ENCODE assay signal across 8 cellular contexts in the genomic region with DNA sequence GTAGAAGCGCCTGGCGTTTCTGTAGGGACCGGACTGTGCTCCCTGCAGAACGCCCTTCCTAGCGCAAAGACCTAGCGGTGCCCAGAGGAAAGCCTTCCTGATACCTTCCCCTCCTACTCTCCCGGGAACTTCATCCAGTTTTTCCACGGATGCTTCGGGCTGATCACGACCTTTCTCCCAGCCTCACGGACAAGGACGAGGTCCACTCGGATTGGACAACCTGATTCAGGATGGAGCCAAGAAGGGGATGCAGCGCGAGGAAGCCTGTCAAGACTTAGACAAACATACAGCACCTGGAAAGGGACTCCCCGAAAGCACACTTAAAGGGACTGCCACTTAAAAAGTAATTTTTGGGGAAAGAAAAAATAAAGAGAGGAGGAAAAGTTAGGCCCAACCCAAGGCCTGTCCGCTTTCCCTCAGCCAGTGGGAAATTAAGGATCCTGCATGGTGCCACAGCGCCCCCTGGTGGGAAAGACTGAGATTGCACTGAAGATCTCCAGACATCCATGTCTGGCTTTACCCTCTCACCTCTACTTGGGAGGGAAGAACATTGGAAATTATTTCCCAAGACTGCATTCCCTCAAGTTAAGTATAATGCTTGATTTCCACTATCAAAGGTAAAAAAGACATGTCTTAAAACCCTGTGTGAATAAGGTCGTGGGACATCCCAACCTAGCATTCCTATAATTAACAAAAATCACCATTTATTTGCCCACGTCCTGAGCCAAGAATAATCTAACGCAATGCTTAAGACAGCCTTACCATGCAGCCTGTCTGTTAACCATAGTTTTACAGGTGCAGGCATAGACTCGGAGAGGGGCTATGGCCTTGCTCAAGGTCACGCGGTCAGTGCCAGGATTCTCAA. TPM values are rescaled to one million over a fixed set of nuclear protein-coding genes. Genes with fewer than 3 reads are reported as not detected.
DNase-seq lines count a peak whose midpoint lies in the region; ATAC-seq, FAIRE-seq and TF ChIP-seq lines count a peak whose summit lies in the region.

No MANE protein-coding gene starts in this region.

- CTCF ChIA-PET in GM10248 (lab: Yijun Ruan, JAX) = interaction anchor here (0.8 to 4.2 kb wide), 12 partner anchors 8 to 1293 kb away, joined by 3 to 20 read pairs (median 4); partner anchors contain the start of gene COPS8

- DNase-seq in GM10248 (ENCODE audit: extremely low spot score) (peak; percentile 61), WERI-Rb-1 (peak; percentile 69), bronchial epithelial cell (ENCODE audit: low read depth) (peak; percentile 44), left colon (peak in 1 of 2 donors; percentile 83)
- peak; percentile 79 for DNase-seq in stimulated activated CD4-positive, alpha-beta T cell treated with anti-CD3 and anti-CD28 coated beads, Interleukin-4, amount 100 ng/mL, for 24 hours

- no peaks in the 10 kb centered on the region for H3F3A ChIP-seq in Loucy (ENCODE audit: low read depth)

- TF ChIP-seq CTCF in GM10248 (IDR thresholded peaks at IDR 0.05; ENCODE audit: control extremely low read depth, extremely low read depth, low read depth, missing control alignments) = peak; percentile 91
- TF ChIP-seq CTCF in Loucy (conservative IDR thresholded peaks at IDR 0.05; ENCODE audit: low read length) = peak; percentile 98
- peak; percentile 90 for TF ChIP-seq CTCF in WERI-Rb-1 (IDR thresholded peaks at IDR 0.05; ENCODE audit: low read depth, low read length)
- peak; percentile 89 for TF ChIP-seq CTCF in bronchial epithelial cell (IDR thresholded peaks at IDR 0.05; ENCODE audit: insufficient read depth, low read length, severe bottlenecking)

- no peak for FAIRE-seq in bronchial epithelial cell (lab: Jason Lieb, UNC)

- H3K9ac ChIP-seq in Loucy (ENCODE audit: low read depth, low read length, poor library complexity, severe bottlenecking) = no peak overlapping the region

- ATAC-seq in left colon (peak; percentile 64), HG02623 (IDR thresholded peaks at IDR 0.05; ENCODE audit: unreplicated experiment) (no peak), GM21737 (IDR thresholded peaks at IDR 0.05; ENCODE audit: unreplicated experiment) (no peak)

- no peak overlapping the region for H2AFZ ChIP-seq in Loucy (ENCODE audit: low read length)

- H3K79me2 ChIP-seq in Loucy (ENCODE audit: insufficient read depth, low read length) = no peaks in the 10 kb centered on the region

- H3K4me3 ChIP-seq in Loucy (ENCODE audit: low read length, poor library complexity, severe bottlenecking) (no peak overlapping the region), WERI-Rb-1 (ENCODE audit: low read depth, low read length) (no peak overlapping the region), bronchial epithelial cell (ENCODE audit: low read depth, low read length) (no peak overlapping the region)

- H3K36me3 ChIP-seq in Loucy (ENCODE audit: insufficient read depth, low read length) (no peaks in the 10 kb centered on the region), WERI-Rb-1 (no peaks in the 10 kb centered on the region), bronchial epithelial cell (ENCODE audit: control insufficient read depth, insufficient read depth, low read length) (no peaks in the 10 kb centered on the region)

- H3K9me2 ChIP-seq in Loucy (replicated peaks; ENCODE audit: low read depth, low read length) = no peaks in the 10 kb centered on the region

- H3K9me3 ChIP-seq in Loucy (ENCODE audit: insufficient read depth, low read depth, low read length) (no peaks in the 10 kb centered on the region), WERI-Rb-1 (ENCODE audit: severe bottlenecking) (no peaks in the 10 kb centered on the region)

- POLR2A ChIA-PET in GM10248 (lab: Yijun Ruan, JAX) = no interaction called here

- no peak overlapping the region for H3K4me2 ChIP-seq in Loucy (ENCODE audit: low read depth, low read length, poor library complexity, severe bottlenecking)

- H4K20me1 ChIP-seq in Loucy (ENCODE audit: insufficient read depth, low read length, poor library complexity, severe bottlenecking) = no peaks in the 10 kb centered on the region

- H3K27ac ChIP-seq in WERI-Rb-1 = no peak overlapping the region

- H3K27me3 ChIP-seq in Loucy (ENCODE audit: insufficient read depth, low read length, poor library complexity, severe bottlenecking) (no peaks in the 10 kb centered on the region), WERI-Rb-1 (ENCODE audit: insufficient read depth, low read depth, severe bottlenecking) (no peaks in the 10 kb centered on the region), bronchial epithelial cell (ENCODE audit: control insufficient read depth, insufficient read depth, low read length) (no peaks in the 10 kb centered on the region)

- H3K4me1 ChIP-seq in Loucy (ENCODE audit: insufficient read depth, low read length, poor library complexity, severe bottlenecking) = peaks cover 4% of the 10 kb centered on the region

- intact Hi-C loops in left colon (cut with DNase I, micrococcal nuclease) = loop anchor here in 1 of 2 donors (5.0 to 10.0 kb wide), 2 partner anchors 720 to 1307 kb away; no protein-coding TSS in a partner anchor

RNA-seq across cellular contexts. Expression of gene COPS8, which starts 13.4 kb away (rescaled TPM):
- total RNA-seq in bronchial epithelial cell (58.2 and 80.3 TPM in 2 replicates), left colon (10 to 100 TPM; 22.9 to 24.7 TPM)
